ENCODE assay signal across 13 cellular contexts in the genomic region with DNA sequence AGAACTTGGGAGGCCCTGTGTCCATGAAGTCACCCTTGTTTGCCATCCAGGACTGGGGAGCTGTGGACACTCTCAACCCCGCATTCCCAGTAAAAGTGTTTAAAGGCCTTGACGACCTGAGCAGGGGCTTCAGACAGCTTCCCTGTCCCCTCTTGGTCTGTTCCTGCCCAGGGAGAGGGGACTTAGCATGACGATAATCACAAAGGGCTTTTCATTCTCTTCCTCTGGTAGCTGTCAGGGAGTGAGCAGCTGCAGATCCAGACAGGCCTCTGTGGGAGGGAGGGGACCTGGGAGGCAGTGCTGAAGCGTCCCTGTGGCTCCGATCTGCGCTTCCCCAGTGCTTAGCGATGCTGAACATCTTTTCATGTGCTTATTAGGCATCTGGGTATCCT.
DNase-seq lines count a peak whose midpoint lies in the region; ATAC-seq and TF ChIP-seq lines count a peak whose summit lies in the region.
"Had no signal": no experiment of that assay in that cellular context is flagged by ENCODE, and none has a peak within 500 bp of the region (broad histone marks: within the 10 kb centered on the region; RNA-seq: fewer than 3 reads in every experiment).

No MANE protein-coding gene starts in this region.

- no peaks in the 10 kb centered on the region for H3K4me1 Mint-ChIP-seq in stimulated activated naive CD8-positive, alpha-beta T cell treated with anti-CD3 and anti-CD28 coated beads, Interleukin-15, amount 100 ng/mL, for 72 hours

- no peak overlapping the region for H3K4me2 ChIP-seq in osteoblast (ENCODE audit: insufficient read depth, low read length)

- WGBS in esophagus, 2 donors = 51 to 82% methylated on average over 7 of the region's 7 CpGs

- H2AFZ ChIP-seq in osteoblast (ENCODE audit: low read length) = peak overlapping the region; percentile 64

- H4K20me1 ChIP-seq in osteoblast (ENCODE audit: insufficient read depth, low read length) = no peaks in the 10 kb centered on the region

- peaks cover 27% of the 10 kb centered on the region for H3K27me3 Mint-ChIP-seq in stimulated activated naive CD8-positive, alpha-beta T cell treated with anti-CD3 and anti-CD28 coated beads, Interleukin-15, amount 100 ng/mL, for 72 hours

- no peaks in the 10 kb centered on the region for H3K79me2 ChIP-seq in osteoblast (ENCODE audit: insufficient read depth, low read length)

- DNase-seq in HS-27A (ENCODE audit: low read depth) = peak; percentile 92
- DNase-seq in NCI-H82 treated with DMSO at 0.1 percent for 48 hours (lab: John Stamatoyannopoulos, UW; ENCODE audit: unreplicated experiment) = peak; percentile 74
- DNase-seq in osteoblast (ENCODE audit: insufficient read length, low spot score, missing footprints) = no peak
- no peak for DNase-seq in kidney glomerular epithelial cell (lab: John Stamatoyannopoulos, UW)
- DNase-seq in effector memory CD4-positive, alpha-beta T cell = no peak
- no peak for DNase-seq in NCI-H2107 treated with DMSO at 0.1 percent for 48 hours (lab: John Stamatoyannopoulos, UW; ENCODE audit: unreplicated experiment)
- DNase-seq in stimulated activated naive CD8-positive, alpha-beta T cell treated with anti-CD3 and anti-CD28 coated beads, Interleukin-15, amount 100 ng/mL, for 72 hours = no peak
- DNase-seq: activated CD8-positive, alpha-beta memory T cell treated with anti-CD3 and anti-CD28 coated beads, Interleukin-2, amount 50 U/mL, for 48 hours; CD8-positive, alpha-beta T cell; MM.1S; stimulated activated CD4-positive, alpha-beta T cell treated with anti-CD3 and anti-CD28 coated beads, Interleukin-12 subunit alpha, Interleukin-12 subunit beta, amount 100 ng/mL, for 4 hours had no signal

- no peak for ATAC-seq in stimulated activated naive CD8-positive, alpha-beta T cell treated with anti-CD3 and anti-CD28 coated beads, Interleukin-15, amount 100 ng/mL, for 72 hours
- ATAC-seq: CD8-positive, alpha-beta T cell had no signal

- no peak overlapping the region for H3K4me3 Mint-ChIP-seq in stimulated activated naive CD8-positive, alpha-beta T cell treated with anti-CD3 and anti-CD28 coated beads, Interleukin-15, amount 100 ng/mL, for 72 hours
- H3K4me3 Mint-ChIP-seq: CD8-positive, alpha-beta T cell; central memory CD8-positive, alpha-beta T cell had no signal

- H3K4me1 ChIP-seq in esophagus (ENCODE audit: control insufficient read depth in 2 of 2, insufficient read depth in 2 of 2, low read length in 1 of 2) (peaks cover 2 to 4% of the 10 kb centered on the region in 2 donors), osteoblast (ENCODE audit: insufficient read depth, low read length) (no peaks in the 10 kb centered on the region)
- no peaks in the 10 kb centered on the region for H3K4me1 ChIP-seq in effector memory CD4-positive, alpha-beta T cell (ENCODE audit: control insufficient read depth, insufficient read depth, low read length, poor library complexity, severe bottlenecking)

- no peak overlapping the region for H3K27ac Mint-ChIP-seq in stimulated activated naive CD8-positive, alpha-beta T cell treated with anti-CD3 and anti-CD28 coated beads, Interleukin-15, amount 100 ng/mL, for 72 hours
- H3K27ac Mint-ChIP-seq: CD8-positive, alpha-beta T cell had no signal

- H3K4me3 ChIP-seq in esophagus (ENCODE audit: low read depth in 1 of 2, low read length in 2 of 2) (no peak overlapping the region), osteoblast (ENCODE audit: insufficient read depth, low read length) (no peak overlapping the region)
- no peak overlapping the region for H3K4me3 ChIP-seq in effector memory CD4-positive, alpha-beta T cell (ENCODE audit: insufficient read depth, low read depth, low read length, poor library complexity, severe bottlenecking)

- no peaks in the 10 kb centered on the region for H3K9me3 Mint-ChIP-seq in stimulated activated naive CD8-positive, alpha-beta T cell treated with anti-CD3 and anti-CD28 coated beads, Interleukin-15, amount 100 ng/mL, for 72 hours
- H3K9me3 Mint-ChIP-seq: CD8-positive, alpha-beta T cell; central memory CD8-positive, alpha-beta T cell had no signal

- no peak for TF ChIP-seq CTCF in osteoblast (IDR thresholded peaks at IDR 0.05; ENCODE audit: extremely low read depth, low read depth, low read length)

- H3K36me3 ChIP-seq in esophagus (ENCODE audit: control insufficient read depth in 2 of 2, insufficient read depth in 2 of 2, low read length in 1 of 2) (no peaks in the 10 kb centered on the region), osteoblast (ENCODE audit: insufficient read depth, low read length) (no peaks in the 10 kb centered on the region)
- no peaks in the 10 kb centered on the region for H3K36me3 ChIP-seq in effector memory CD4-positive, alpha-beta T cell (ENCODE audit: control insufficient read depth, insufficient read depth, low read length)

- H3K9me3 ChIP-seq in esophagus (ENCODE audit: control insufficient read depth in 2 of 2, insufficient read depth in 1 of 2, low read depth in 1 of 2, low read length in 1 of 2) (no peaks in the 10 kb centered on the region), osteoblast (ENCODE audit: low read depth, low read length) (no peaks in the 10 kb centered on the region)
- H3K9me3 ChIP-seq in effector memory CD4-positive, alpha-beta T cell (ENCODE audit: control insufficient read depth, low read length) = no peaks in the 10 kb centered on the region

- H3K27me3 ChIP-seq in esophagus (ENCODE audit: control insufficient read depth in 1 of 2, insufficient read depth in 2 of 2, low read length in 2 of 2) (no peaks in the 10 kb centered on the region), osteoblast (ENCODE audit: insufficient read depth, low read length) (no peaks in the 10 kb centered on the region)
- H3K27me3 ChIP-seq in effector memory CD4-positive, alpha-beta T cell (replicated peaks; ENCODE audit: control insufficient read depth, insufficient read depth, low read length, poor library complexity, severe bottlenecking) = no peaks in the 10 kb centered on the region

- H3K27ac ChIP-seq in esophagus (ENCODE audit: low read depth in 2 of 2, low read length in 1 of 2) (peak overlapping the region; percentile 90 to 93), osteoblast (ENCODE audit: low read depth, low read length) (no peak overlapping the region)
- no peak overlapping the region for H3K27ac ChIP-seq in effector memory CD4-positive, alpha-beta T cell (ENCODE audit: insufficient read depth, low read length, poor library complexity, severe bottlenecking)

Comparison
In these comparisons a context has a peak if more than half of its experiments do, and no peak if none do; other contexts are left out.
1. DNase-seq: peak in HS-27A (single experiment) and NCI-H82 treated with DMSO at 0.1 percent for 48 hours (single experiment); none in osteoblast (single experiment), kidney glomerular epithelial cell (single experiment), effector memory CD4-positive, alpha-beta T cell (0 of 3), NCI-H2107 treated with DMSO at 0.1 percent for 48 hours (single experiment) and stimulated activated naive CD8-positive, alpha-beta T cell treated with anti-CD3 and anti-CD28 coated beads, Interleukin-15, amount 100 ng/mL, for 72 hours (0 of 2).
2. H3K27ac ChIP-seq: peak in esophagus (2 of 2); none in osteoblast (single experiment) and effector memory CD4-positive, alpha-beta T cell (single experiment).